In genomic region chrX:154436597-154437397, GRCh38 we compare ENCODE assay signal across 8 cellular contexts. TPM values are rescaled to one million over a fixed set of nuclear protein-coding genes. Genes with fewer than 3 reads are reported as not detected.
DNase-seq lines count a peak whose midpoint lies in the region; ATAC-seq and TF ChIP-seq lines count a peak whose summit lies in the region.

Gene GDI1, plus strand, starts transcription at chrX:154437154. Its CDS starts 101 bp downstream, at chrX:154437255.

- H3K36me3 ChIP-seq in CD8-positive, alpha-beta T cell (ENCODE audit: insufficient read depth, low read length) = no peaks in the 10 kb centered on the region
- peaks cover 79% of the 10 kb centered on the region for H3K36me3 ChIP-seq in HAP-1 (replicated peaks)
- peaks cover 0 to 66% (median 61%) of the 10 kb centered on the region in 4 donors for H3K36me3 ChIP-seq in esophagus muscularis mucosa
- peaks cover 3 to 10% of the 10 kb centered on the region in 2 donors for H3K36me3 ChIP-seq in thyroid gland

- TF ChIP-seq EP300 in esophagus muscularis mucosa (IDR thresholded peaks at IDR 0.05) = no peak

- peak within 1 kb of the TSS; percentile 92 for H3K27ac Mint-ChIP-seq in CD8-positive, alpha-beta T cell
- peak within 1 kb of the TSS; percentile 90 for H3K27ac Mint-ChIP-seq in activated T-cell treated with anti-CD3 and anti-CD28 coated beads, Interleukin-2, amount 50 U/mL, for 72 hours
- peak within 1 kb of the TSS; percentile 80 to 97 (median 90) for H3K27ac Mint-ChIP-seq in naive B cell

- peak within 1 kb of the TSS; percentile 79 for H3K4me3 Mint-ChIP-seq in CD8-positive, alpha-beta T cell
- H3K4me3 Mint-ChIP-seq in activated T-cell treated with anti-CD3 and anti-CD28 coated beads, Interleukin-2, amount 50 U/mL, for 72 hours = peak within 1 kb of the TSS; percentile 87 to 89
- peak within 1 kb of the TSS; percentile 77 to 91 (median 86) for H3K4me3 Mint-ChIP-seq in naive B cell

- peaks cover 10% of the 10 kb centered on the region for H3K4me1 ChIP-seq in CD8-positive, alpha-beta T cell (ENCODE audit: insufficient read depth, low read length)
- H3K4me1 ChIP-seq in HAP-1 = peaks cover 5% of the 10 kb centered on the region
- peaks cover 7 to 24% (median 22%) of the 10 kb centered on the region in 4 donors for H3K4me1 ChIP-seq in esophagus muscularis mucosa
- peaks cover 4 to 6% of the 10 kb centered on the region in 2 donors for H3K4me1 ChIP-seq in thyroid gland

- TF ChIP-seq POLR2A in esophagus muscularis mucosa (IDR thresholded peaks at IDR 0.05; ENCODE audit: low read depth) (peak; percentile 22), thyroid gland (IDR thresholded peaks at IDR 0.05) (peak in 1 of 2 donors; percentile 59)

- H3K27me3 ChIP-seq in CD8-positive, alpha-beta T cell (ENCODE audit: insufficient read depth, low read length) = no peaks in the 10 kb centered on the region
- H3K27me3 ChIP-seq in HAP-1 (ENCODE audit: low read depth) (no peaks in the 10 kb centered on the region), esophagus muscularis mucosa (no peaks in the 10 kb centered on the region), thyroid gland (no peaks in the 10 kb centered on the region)

- no peaks in the 10 kb centered on the region for H3K27me3 Mint-ChIP-seq in CD8-positive, alpha-beta T cell (ENCODE audit: low read depth)
- no peaks in the 10 kb centered on the region for H3K27me3 Mint-ChIP-seq in activated T-cell treated with anti-CD3 and anti-CD28 coated beads, Interleukin-2, amount 50 U/mL, for 72 hours (ENCODE audit: low read depth)
- H3K27me3 Mint-ChIP-seq in naive B cell = no peaks in the 10 kb centered on the region

- DNase-seq in CD8-positive, alpha-beta T cell = peak; percentile 24 to 75 (median 56)
- DNase-seq in HAP-1 (ENCODE audit: low spot score in 2 of 2) = peak; percentile 44 to 86
- peak; percentile 70 for DNase-seq in NCI-H748 (lab: John Stamatoyannopoulos, UW; ENCODE audit: unreplicated experiment)
- peak; percentile 63 to 75 for DNase-seq in activated T-cell treated with anti-CD3 and anti-CD28 coated beads, Interleukin-2, amount 50 U/mL, for 72 hours
- DNase-seq in esophagus muscularis mucosa (ENCODE audit: extremely low spot score) = no peak
- peak; percentile 59 for DNase-seq in naive B cell
- peak; percentile 57 to 59 for DNase-seq in thyroid gland
- no peak for DNase-seq in globus pallidus (ENCODE audit: low spot score)

- H3K4me3 ChIP-seq in CD8-positive, alpha-beta T cell (ENCODE audit: low read depth, low read length) = peak within 1 kb of the TSS; percentile 41
- peak within 1 kb of the TSS; percentile 97 for H3K4me3 ChIP-seq in HAP-1
- peak within 1 kb of the TSS; percentile 68 to 84 (median 74) for H3K4me3 ChIP-seq in esophagus muscularis mucosa
- H3K4me3 ChIP-seq in thyroid gland (replicated peaks in 1 of 3) = peak within 1 kb of the TSS in 1 of 3 donors; percentile 56

- in situ Hi-C loops in HAP-1 (cut with MboI; ENCODE audit: low sequenced_read_pairs) = no loop called here

- peaks cover 50% of the 10 kb centered on the region for H3K36me3 Mint-ChIP-seq in CD8-positive, alpha-beta T cell
- peaks cover 3 to 9% of the 10 kb centered on the region in 2 donors for H3K36me3 Mint-ChIP-seq in activated T-cell treated with anti-CD3 and anti-CD28 coated beads, Interleukin-2, amount 50 U/mL, for 72 hours (ENCODE audit: insufficient read depth in 2 of 2)
- no peaks in the 10 kb centered on the region for H3K36me3 Mint-ChIP-seq in naive B cell

- intact Hi-C loops in CD8-positive, alpha-beta T cell (cut with DNase I, micrococcal nuclease) = loop anchor here (2.0 to 5.0 kb wide), 4 partner anchors 22 to 81 kb away; partner anchors contain the start of genes LAGE3 (in 2 of the 2), UBL4A (in 2 of the 2), FAM3A (in 1 of the 2) and PLXNA3 (in 1 of the 2)
- intact Hi-C loops in esophagus muscularis mucosa (cut with DNase I) (loop anchor here (5.0 kb wide), 1 partner anchor 51 kb away; the partner anchor contains the start of gene UBL4A), thyroid gland (cut with DNase I) (loop anchor here (5.0 kb wide), 1 partner anchor 51 kb away; the partner anchor contains the start of gene UBL4A)

- H3K4me1 Mint-ChIP-seq in CD8-positive, alpha-beta T cell (ENCODE audit: low read depth) = peaks cover 26% of the 10 kb centered on the region
- peaks cover 14% of the 10 kb centered on the region for H3K4me1 Mint-ChIP-seq in activated T-cell treated with anti-CD3 and anti-CD28 coated beads, Interleukin-2, amount 50 U/mL, for 72 hours (ENCODE audit: low read depth)
- peaks cover 13 to 18% (median 15%) of the 10 kb centered on the region in 3 donors for H3K4me1 Mint-ChIP-seq in naive B cell

- H3K9me3 ChIP-seq in CD8-positive, alpha-beta T cell (ENCODE audit: low read length) = no peaks in the 10 kb centered on the region
- no peaks in the 10 kb centered on the region for H3K9me3 ChIP-seq in HAP-1
- H3K9me3 ChIP-seq in esophagus muscularis mucosa = no peaks in the 10 kb centered on the region
- H3K9me3 ChIP-seq in thyroid gland = no peaks in the 10 kb centered on the region

- WGBS in esophagus muscularis mucosa = 12% methylated on average over 21 of the region's 118 CpGs
- no CpG with 5 or more reads among the region's 118 CpGs for WGBS in thyroid gland, 2 donors

- peak within 1 kb of the TSS; percentile 30 for H3K27ac ChIP-seq in CD8-positive, alpha-beta T cell (ENCODE audit: low read depth, low read length)
- H3K27ac ChIP-seq in esophagus muscularis mucosa (replicated peaks in 1 of 4) (peak within 1 kb of the TSS; percentile 88 to 91 (median 90)), thyroid gland (peak within 1 kb of the TSS; percentile 43 to 78 (median 66))

- POLR2A ChIA-PET in CD8-positive, alpha-beta T cell (lab: Charles Lee) = interaction anchor here (1.0 kb wide), 1 partner anchor 54 kb away, joined by 3 read pairs; the partner anchor contains the start of gene SLC10A3

- no peak for TF ChIP-seq CTCF in CD8-positive, alpha-beta T cell (IDR thresholded peaks at IDR 0.05)
- no peak for TF ChIP-seq CTCF in esophagus muscularis mucosa (IDR thresholded peaks at IDR 0.05)
- TF ChIP-seq CTCF in thyroid gland (IDR thresholded peaks at IDR 0.05) = no peak

- no peaks in the 10 kb centered on the region for H3K9me3 Mint-ChIP-seq in CD8-positive, alpha-beta T cell
- no peaks in the 10 kb centered on the region for H3K9me3 Mint-ChIP-seq in activated T-cell treated with anti-CD3 and anti-CD28 coated beads, Interleukin-2, amount 50 U/mL, for 72 hours
- H3K9me3 Mint-ChIP-seq in naive B cell = peaks cover 0 to 6% (median 0%) of the 10 kb centered on the region in 7 donors

- CTCF ChIA-PET in CD8-positive, alpha-beta T cell (lab: Charles Lee) = interaction anchor here (1.1 kb wide), 1 partner anchor 39 kb away, joined by 3 read pairs; no protein-coding TSS in a partner anchor

- ATAC-seq in CD8-positive, alpha-beta T cell = peak; percentile 73
- peak; percentile 78 to 79 for ATAC-seq in activated T-cell treated with anti-CD3 and anti-CD28 coated beads, Interleukin-2, amount 50 U/mL, for 72 hours (replicated peaks in 1 of 2)
- peak; percentile 80 to 83 for ATAC-seq in naive B cell (ENCODE audit: low read depth in 2 of 2)

RNA-seq across cellular contexts. Expression of gene GDI1, which starts in this region (rescaled TPM):
- total RNA-seq in CD8-positive, alpha-beta T cell = 100 to 1,000 TPM; 113 to 119 TPM
- 100 to 1,000 TPM; 115 to 118 TPM for total RNA-seq in activated T-cell treated with anti-CD3 and anti-CD28 coated beads, Interleukin-2, amount 50 U/mL, for 72 hours
- total RNA-seq in esophagus muscularis mucosa (100 to 1,000 TPM; 105 to 148 (median 128) TPM), thyroid gland (10 to 100 TPM; 59.7 to 86.2 (median 78.1) TPM)
- 10 to 100 TPM; 28.4 to 44.3 (median 35.5) TPM for polyA plus RNA-seq in naive B cell (ENCODE audit: low read depth in 6 of 6)

Comparison
In these comparisons a context has a peak if more than half of its experiments do, and no peak if none do; other contexts are left out.
1. DNase-seq: peak in CD8-positive, alpha-beta T cell (7 of 7), HAP-1 (2 of 2), NCI-H748 (single experiment), activated T-cell treated with anti-CD3 and anti-CD28 coated beads, Interleukin-2, amount 50 U/mL, for 72 hours (2 of 2), naive B cell (single experiment) and thyroid gland (2 of 2); none in esophagus muscularis mucosa (single experiment) and globus pallidus (single experiment).
2. H3K27ac ChIP-seq: peak in every context shown above with its lines; median percentile 90 in esophagus muscularis mucosa; 66 in thyroid gland; 30 in CD8-positive, alpha-beta T cell.
3. Peak in every context shown above with its lines, with median percentiles within 50 percentile points of each other: ATAC-seq, H3K27ac Mint-ChIP-seq and H3K4me3 Mint-ChIP-seq.